In the genomic region with DNA sequence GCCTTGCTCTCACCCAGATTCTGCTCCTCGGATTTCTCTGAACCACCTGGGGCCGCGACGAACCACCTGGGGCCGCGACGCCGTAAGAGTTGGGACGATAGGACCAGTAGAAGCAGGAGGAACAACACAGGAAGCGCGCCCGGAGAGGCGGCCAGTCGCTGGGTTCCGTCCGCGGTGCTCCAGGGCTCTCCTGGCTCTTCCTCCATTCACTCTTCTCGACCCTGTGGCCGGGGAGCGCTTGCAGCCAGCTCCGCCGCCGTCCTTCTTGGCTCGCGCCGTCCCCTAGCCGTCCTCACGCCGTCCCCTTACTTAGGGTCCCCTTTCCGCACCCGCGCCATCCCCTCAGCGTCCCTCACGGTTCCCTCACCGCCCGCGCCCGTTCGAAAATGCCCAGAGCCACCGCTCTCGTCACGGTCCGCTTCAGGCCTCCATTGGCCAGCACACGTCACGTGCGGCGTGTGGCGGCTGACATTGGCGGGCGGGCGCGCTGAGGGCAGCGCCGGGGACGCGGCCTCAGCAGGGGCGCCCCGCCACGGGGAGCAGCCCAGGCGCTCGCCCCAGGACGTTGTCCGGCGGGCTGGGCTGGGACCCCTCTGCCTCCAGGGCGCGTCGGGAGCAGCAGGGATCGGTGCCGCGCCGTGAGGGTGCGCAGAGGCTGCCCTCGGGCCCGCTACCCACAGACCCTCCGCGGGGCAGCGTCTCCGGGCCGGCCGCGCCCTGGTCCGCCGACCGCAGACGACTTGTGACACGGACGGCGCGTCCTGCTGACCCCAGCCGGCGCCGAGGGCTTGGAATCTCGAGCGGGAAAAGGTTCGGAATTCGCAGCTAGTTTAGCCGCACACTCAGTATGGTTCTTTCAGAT, we compare ENCODE assay signal across 1 cellular context.
TF ChIP-seq lines count a peak whose summit lies in the region.

No MANE protein-coding gene starts in this region.

TF ChIP-seq in HEK293, 187 proteins besides CTCF, POLR2A, EP300 and RAD21 (continued from another document):
- no peak for TF ChIP-seq ELK4 (IDR thresholded peaks at IDR 0.05; ENCODE audit: borderline replicate concordance, low read depth, low read length)
- TF ChIP-seq, protein P1, sequence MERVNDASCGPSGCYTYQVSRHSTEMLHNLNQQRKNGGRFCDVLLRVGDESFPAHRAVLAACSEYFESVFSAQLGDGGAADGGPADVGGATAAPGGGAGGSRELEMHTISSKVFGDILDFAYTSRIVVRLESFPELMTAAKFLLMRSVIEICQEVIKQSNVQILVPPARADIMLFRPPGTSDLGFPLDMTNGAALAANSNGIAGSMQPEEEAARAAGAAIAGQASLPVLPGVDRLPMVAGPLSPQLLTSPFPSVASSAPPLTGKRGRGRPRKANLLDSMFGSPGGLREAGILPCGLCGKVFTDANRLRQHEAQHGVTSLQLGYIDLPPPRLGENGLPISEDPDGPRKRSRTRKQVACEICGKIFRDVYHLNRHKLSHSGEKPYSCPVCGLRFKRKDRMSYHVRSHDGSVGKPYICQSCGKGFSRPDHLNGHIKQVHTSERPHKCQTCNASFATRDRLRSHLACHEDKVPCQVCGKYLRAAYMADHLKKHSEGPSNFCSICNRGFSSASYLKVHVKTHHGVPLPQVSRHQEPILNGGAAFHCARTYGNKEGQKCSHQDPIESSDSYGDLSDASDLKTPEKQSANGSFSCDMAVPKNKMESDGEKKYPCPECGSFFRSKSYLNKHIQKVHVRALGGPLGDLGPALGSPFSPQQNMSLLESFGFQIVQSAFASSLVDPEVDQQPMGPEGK (tag by site-specific recombination; IDR thresholded peaks at IDR 0.05) = no peak
- no peak for TF ChIP-seq ZSCAN18 (tag by site-specific recombination; IDR thresholded peaks at IDR 0.05)
- no peak for TF ChIP-seq ZNF248 (tag by site-specific recombination; IDR thresholded peaks at IDR 0.05)
